In genomic region chr2:139514946-139515345, GRCh38 we compare ENCODE assay signal across 12 cellular contexts.
DNase-seq lines count a peak whose midpoint lies in the region; ATAC-seq lines count a peak whose summit lies in the region.
"Had no signal": no experiment of that assay in that cellular context is flagged by ENCODE, and none has a peak within 500 bp of the region (broad histone marks: within the 10 kb centered on the region; RNA-seq: fewer than 3 reads in every experiment).

No MANE protein-coding gene starts in this region.

- no peak for ATAC-seq in naive thymus-derived CD8-positive, alpha-beta T cell
- ATAC-seq: HepG2 had no signal

- no peak overlapping the region for H3K4me3 Mint-ChIP-seq in naive thymus-derived CD8-positive, alpha-beta T cell
- H3K4me3 Mint-ChIP-seq: CD8-positive, alpha-beta memory T cell had no signal

- H3K27ac Mint-ChIP-seq in naive thymus-derived CD8-positive, alpha-beta T cell = no peak overlapping the region
- H3K27ac Mint-ChIP-seq: CD8-positive, alpha-beta memory T cell had no signal

- DNase-seq in NCI-H146 (lab: John Stamatoyannopoulos, UW) = peak; percentile 53
- DNase-seq in NCI-H146 treated with DMSO at 0.1 percent for 48 hours (lab: John Stamatoyannopoulos, UW; ENCODE audit: unreplicated experiment) = no peak
- DNase-seq in COR-L47 (lab: John Stamatoyannopoulos, UW) = peak; percentile 54
- peak; percentile 12 for DNase-seq in NCI-H226
- DNase-seq in cerebellar cortex (ENCODE audit: low spot score) = peak; percentile 74
- DNase-seq in naive thymus-derived CD8-positive, alpha-beta T cell = no peak
- DNase-seq in activated naive CD4-positive, alpha-beta T cell treated with Interleukin-2 at 50 U/mL for 16 hours = no peak
- DNase-seq: 8988T; AML-193; CD8-positive, alpha-beta memory T cell; DMS79 had no signal

- H3K4me1 Mint-ChIP-seq in naive thymus-derived CD8-positive, alpha-beta T cell = no peaks in the 10 kb centered on the region
- H3K4me1 Mint-ChIP-seq: CD8-positive, alpha-beta memory T cell had no signal

- no peaks in the 10 kb centered on the region for H3K27me3 Mint-ChIP-seq in naive thymus-derived CD8-positive, alpha-beta T cell
- H3K27me3 Mint-ChIP-seq: CD8-positive, alpha-beta memory T cell had no signal

- H3K9me3 Mint-ChIP-seq in naive thymus-derived CD8-positive, alpha-beta T cell = peaks cover 0 to 24% (median 5%) of the 10 kb centered on the region in 9 donors

- H3K36me3 Mint-ChIP-seq in naive thymus-derived CD8-positive, alpha-beta T cell = no peaks in the 10 kb centered on the region
- H3K36me3 Mint-ChIP-seq: CD8-positive, alpha-beta memory T cell had no signal

- POLR2A ChIA-PET in naive thymus-derived CD8-positive, alpha-beta T cell (lab: Charles Lee) = no interaction called here

Comparison
In these comparisons a context has a peak if more than half of its experiments do, and no peak if none do; other contexts are left out.
1. DNase-seq: peak in NCI-H146 (single experiment), COR-L47 (single experiment), NCI-H226 (single experiment) and cerebellar cortex (single experiment); none in NCI-H146 treated with DMSO at 0.1 percent for 48 hours (single experiment), naive thymus-derived CD8-positive, alpha-beta T cell (0 of 10) and activated naive CD4-positive, alpha-beta T cell treated with Interleukin-2 at 50 U/mL for 16 hours (single experiment).